Comparison of ENCODE assay signal across 1 cellular context in genomic region chr2:147634801-147635200, GRCh38.
TF ChIP-seq lines count a peak whose summit lies in the region.

No MANE protein-coding gene starts in this region.

TF ChIP-seq in GM12878, 131 proteins besides CTCF, POLR2A, EP300 and RAD21:
- no peak for TF ChIP-seq ATF2 (IDR thresholded peaks at IDR 0.05; ENCODE audit: low read length)
- TF ChIP-seq ZSCAN29 (IDR thresholded peaks at IDR 0.05): no peak
- no peak for TF ChIP-seq IKZF2 (IDR thresholded peaks at IDR 0.05)
- no peak for TF ChIP-seq REST (IDR thresholded peaks at IDR 0.05; ENCODE audit: low read depth, low read length)
- TF ChIP-seq ZBED1 (IDR thresholded peaks at IDR 0.05; ENCODE audit: borderline replicate concordance): no peak
- no peak for TF ChIP-seq IKZF1 (conservative IDR thresholded peaks at IDR 0.05)
- TF ChIP-seq CEBPB (IDR thresholded peaks at IDR 0.05; ENCODE audit: borderline replicate concordance in 1 of 2, low read depth in 2 of 2, low read length in 2 of 2): no peak
